ENCODE assay signal across 29 cellular contexts in genomic region chrX:53257166-53257565, GRCh38.
"Had no signal": no experiment of that assay in that cellular context is flagged by ENCODE, and none has a peak within 500 bp of the region (broad histone marks: within the 10 kb centered on the region; RNA-seq: fewer than 3 reads in every experiment).

No MANE protein-coding gene starts in this region.

- H3K27ac Mint-ChIP-seq: activated CD4-positive, alpha-beta memory T cell treated with anti-CD3 and anti-CD28 coated beads for 36 hours; activated CD4-positive, alpha-beta T cell treated with anti-CD3 and anti-CD28 coated beads, Interleukin-2, amount 10 ng/mL, durations not matched to agents 24 days and 14 days; activated naive CD4-positive, alpha-beta T cell treated with anti-CD3 and anti-CD28 coated beads, Interleukin-2, amount 10 ng/mL, durations not matched to agents 7 days and 5 days; activated naive CD8-positive, alpha-beta T cell treated with anti-CD3 and anti-CD28 coated beads, Interleukin-2, amount 10 ng/mL, durations not matched to agents 7 days and 5 days; activated T-cell treated with anti-CD3 and anti-CD28 coated beads, Interleukin-2, amount 50 U/mL, for 24 hours; effector memory CD8-positive, alpha-beta T cell; nephron; stimulated activated naive B cell treated with anti-CD40 and anti-IgM and Interleukin-4, amounts not matched to agents 10 μg/mL and 1 μg/mL and 100 μg/mL, for 72 hours had no signal

- H3K4me1 ChIP-seq: prostate gland, thyroid gland, vagina had no signal

- H3K4me3 Mint-ChIP-seq: activated CD4-positive, alpha-beta memory T cell treated with anti-CD3 and anti-CD28 coated beads for 36 hours; activated CD4-positive, alpha-beta T cell treated with anti-CD3 and anti-CD28 coated beads, Interleukin-2, amount 10 ng/mL, durations not matched to agents 24 days and 14 days; activated naive CD4-positive, alpha-beta T cell treated with anti-CD3 and anti-CD28 coated beads, Interleukin-2, amount 10 ng/mL, durations not matched to agents 7 days and 5 days; activated naive CD8-positive, alpha-beta T cell treated with anti-CD3 and anti-CD28 coated beads, Interleukin-2, amount 10 ng/mL, durations not matched to agents 7 days and 5 days; activated T-cell treated with anti-CD3 and anti-CD28 coated beads, Interleukin-2, amount 50 U/mL, for 24 hours; effector memory CD8-positive, alpha-beta T cell; nephron; stimulated activated naive B cell treated with anti-CD40 and anti-IgM and Interleukin-4, amounts not matched to agents 10 μg/mL and 1 μg/mL and 100 μg/mL, for 72 hours had no signal

- H3K27me3 Mint-ChIP-seq: activated CD4-positive, alpha-beta memory T cell treated with anti-CD3 and anti-CD28 coated beads for 36 hours; effector memory CD8-positive, alpha-beta T cell had no signal

- H3K27me3 ChIP-seq: brain microvascular endothelial cell, ovary, thyroid gland, upper lobe of left lung, vagina had no signal

- H3K36me3 Mint-ChIP-seq: activated CD4-positive, alpha-beta memory T cell treated with anti-CD3 and anti-CD28 coated beads for 36 hours; activated naive CD4-positive, alpha-beta T cell treated with anti-CD3 and anti-CD28 coated beads, Interleukin-2, amount 10 ng/mL, durations not matched to agents 7 days and 5 days; activated naive CD8-positive, alpha-beta T cell treated with anti-CD3 and anti-CD28 coated beads, Interleukin-2, amount 10 ng/mL, durations not matched to agents 7 days and 5 days; stimulated activated naive B cell treated with anti-CD40 and anti-IgM and Interleukin-4, amounts not matched to agents 10 μg/mL and 1 μg/mL and 100 μg/mL, for 72 hours had no signal

- H3K4me2 ChIP-seq: smooth muscle cell had no signal

- H3K9me3 Mint-ChIP-seq: activated CD4-positive, alpha-beta memory T cell treated with anti-CD3 and anti-CD28 coated beads for 36 hours; activated CD4-positive, alpha-beta T cell treated with anti-CD3 and anti-CD28 coated beads, Interleukin-2, amount 10 ng/mL, durations not matched to agents 24 days and 14 days; activated naive CD4-positive, alpha-beta T cell treated with anti-CD3 and anti-CD28 coated beads, Interleukin-2, amount 10 ng/mL, durations not matched to agents 7 days and 5 days; activated naive CD8-positive, alpha-beta T cell treated with anti-CD3 and anti-CD28 coated beads, Interleukin-2, amount 10 ng/mL, durations not matched to agents 7 days and 5 days; activated T-cell treated with anti-CD3 and anti-CD28 coated beads, Interleukin-2, amount 50 U/mL, for 24 hours; effector memory CD8-positive, alpha-beta T cell; stimulated activated naive B cell treated with anti-CD40 and anti-IgM and Interleukin-4, amounts not matched to agents 10 μg/mL and 1 μg/mL and 100 μg/mL, for 72 hours had no signal

- H3K27ac ChIP-seq: brain microvascular endothelial cell, heart left ventricle, neutrophil, ovary, prostate gland, stomach, thyroid gland, upper lobe of left lung, vagina, WERI-Rb-1 had no signal

- H3K9me3 ChIP-seq: heart left ventricle, neutrophil, ovary, prostate gland, stomach, thyroid gland, upper lobe of left lung, vagina had no signal

- DNase-seq: activated CD4-positive, alpha-beta memory T cell treated with anti-CD3 and anti-CD28 coated beads for 36 hours; activated CD4-positive, alpha-beta T cell treated with anti-CD3 and anti-CD28 coated beads, Interleukin-2, amount 10 ng/mL, durations not matched to agents 24 days and 14 days; activated CD4-positive, CD25-positive, alpha-beta regulatory T cell treated with anti-CD3 and anti-CD28 coated beads, Interleukin-2, amount 50 U/mL, for 72 hours; activated CD8-positive, alpha-beta memory T cell treated with anti-CD3 and anti-CD28 coated beads, Interleukin-2, amount 50 U/mL, for 48 hours; activated gamma-delta T cell; activated naive CD4-positive, alpha-beta T cell treated with anti-CD3 and anti-CD28 coated beads, Interleukin-2, amount 10 ng/mL, durations not matched to agents 7 days and 5 days; activated naive CD8-positive, alpha-beta T cell treated with anti-CD3 and anti-CD28 coated beads, Interleukin-2, amount 10 ng/mL, durations not matched to agents 7 days and 5 days; activated T-cell treated with anti-CD3 and anti-CD28 coated beads, Interleukin-2, amount 50 U/mL, for 24 hours; brain microvascular endothelial cell; cortex of kidney; effector memory CD8-positive, alpha-beta T cell; foreskin fibroblast; heart left ventricle; left ventricle myocardium superior; mammary epithelial cell; ovary; stimulated activated CD4-positive, alpha-beta T cell treated with anti-CD3 and anti-CD28 coated beads, Interleukin-15, amount 100 ng/mL, for 24 hours; stimulated activated CD4-positive, alpha-beta T cell treated with anti-CD3 and anti-CD28 coated beads, Interleukin-2, amount 100 ng/mL, for 24 hours; stimulated activated naive B cell treated with anti-CD40 and anti-IgM and Interleukin-4, amounts not matched to agents 10 μg/mL and 1 μg/mL and 100 μg/mL, for 72 hours; stomach; T1000; upper lobe of left lung; WERI-Rb-1 had no signal

- ATAC-seq: effector memory CD8-positive, alpha-beta T cell; left ventricle myocardium superior; stimulated activated naive B cell treated with anti-CD40 and anti-IgM and Interleukin-4, amounts not matched to agents 10 μg/mL and 1 μg/mL and 100 μg/mL, for 72 hours had no signal

- H3K36me3 ChIP-seq: brain microvascular endothelial cell, neutrophil, ovary, prostate gland, thyroid gland, vagina, WERI-Rb-1 had no signal

- H3K4me3 ChIP-seq: heart left ventricle, ovary, prostate gland, smooth muscle cell, stomach, thyroid gland, upper lobe of left lung, vagina had no signal
